ENCODE assay signal across 15 cellular contexts in the genomic region with DNA sequence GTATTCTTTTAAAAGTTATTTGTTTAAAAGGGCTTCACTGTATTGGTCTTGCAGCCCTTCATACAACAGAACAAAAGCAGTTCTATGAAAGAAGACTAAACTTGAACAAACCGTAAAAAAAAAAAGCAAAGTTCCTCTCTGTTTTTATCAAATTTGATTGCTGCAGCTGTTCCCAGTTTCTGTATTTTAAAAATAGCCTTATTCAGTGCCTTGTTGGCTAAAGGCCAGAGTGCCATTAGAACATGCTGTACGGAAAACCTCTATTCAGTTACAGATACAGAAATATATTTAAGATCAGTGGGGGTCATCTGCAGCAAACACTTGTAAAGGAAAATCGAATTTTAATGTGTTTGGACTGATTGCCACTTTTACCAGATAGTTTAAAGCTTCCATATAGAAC.
DNase-seq lines count a peak whose midpoint lies in the region; ATAC-seq and TF ChIP-seq lines count a peak whose summit lies in the region.
"Had no signal": no experiment of that assay in that cellular context is flagged by ENCODE, and none has a peak within 500 bp of the region (broad histone marks: within the 10 kb centered on the region; RNA-seq: fewer than 3 reads in every experiment).

No MANE protein-coding gene starts in this region.

- no peak for TF ChIP-seq CTCF in fibroblast of villous mesenchyme (IDR thresholded peaks at IDR 0.05; ENCODE audit: insufficient read depth, low read depth, low read length)
- TF ChIP-seq CTCF in gastroesophageal sphincter (IDR thresholded peaks at IDR 0.05): no peak

- H3K4me3 ChIP-seq in SK-N-MC: peak overlapping the region; percentile 41; the same call in 1 of the 2 replicates
- no peak overlapping the region for H3K4me3 ChIP-seq in fibroblast of villous mesenchyme (ENCODE audit: low read depth, low read length)
- H3K4me3 ChIP-seq in skeletal muscle satellite cell (ENCODE audit: low read length): peak overlapping the region; percentile 13
- H3K4me3 ChIP-seq in gastroesophageal sphincter: no peak overlapping the region
- H3K4me3 ChIP-seq: ascending aorta, Peyer's patch had no signal

- H3K27me3 ChIP-seq in skeletal muscle satellite cell (ENCODE audit: control insufficient read depth, insufficient read depth, low read length) (no peaks in the 10 kb centered on the region), gastroesophageal sphincter (no peaks in the 10 kb centered on the region)
- H3K27me3 ChIP-seq: ascending aorta, Peyer's patch had no signal

- peak overlapping the region; percentile 15; the same call in 1 of the 2 replicates for H3K27ac ChIP-seq in SK-N-MC
- H3K27ac ChIP-seq in gastroesophageal sphincter: peak overlapping the region in 1 of 4 donors; percentile 30
- H3K27ac ChIP-seq: ascending aorta, Peyer's patch had no signal

- H3K36me3 ChIP-seq in SK-N-MC (ENCODE audit: insufficient read depth, low read length) (no peaks in the 10 kb centered on the region), skeletal muscle satellite cell (ENCODE audit: insufficient read depth, low read length) (no peaks in the 10 kb centered on the region), gastroesophageal sphincter (no peaks in the 10 kb centered on the region)
- H3K36me3 ChIP-seq: ascending aorta, Peyer's patch had no signal

- WGBS in gastroesophageal sphincter (ENCODE audit: low coverage in 1 of 2), 2 donors: 2 to 28% methylated on average over 3 of the region's 3 CpGs

- ATAC-seq in HG02840 (IDR thresholded peaks at IDR 0.05; ENCODE audit: low FRiP score, unreplicated experiment) (no peak), gastroesophageal sphincter (no peak), HG03378 (IDR thresholded peaks at IDR 0.05; ENCODE audit: unreplicated experiment) (no peak)

- H3K4me1 ChIP-seq in skeletal muscle satellite cell (ENCODE audit: control insufficient read depth, insufficient read depth, low read length): peaks cover 25% of the 10 kb centered on the region
- H3K4me1 ChIP-seq in gastroesophageal sphincter: peaks cover 0 to 17% (median 2%) of the 10 kb centered on the region in 3 donors
- H3K4me1 ChIP-seq: ascending aorta, Peyer's patch had no signal

- DNase-seq in NCI-H1092 treated with DMSO at 0.1 percent for 48 hours (lab: John Stamatoyannopoulos, UW): peak; percentile 66
- no peak for DNase-seq in NCI-H1092 (lab: John Stamatoyannopoulos, UW)
- DNase-seq in SK-N-MC (ENCODE audit: low read depth, low spot score): no peak
- peak; percentile 13 for DNase-seq in fibroblast of villous mesenchyme (ENCODE audit: low read depth)
- DNase-seq: 8988T; activated CD4-positive, alpha-beta memory T cell treated with anti-CD3 and anti-CD28 coated beads, Interleukin-2, amount 10 ng/mL, durations not matched to agents 7 days and 5 days; H7; nephron progenitor cell; Peyer's patch; T-helper 9 cell had no signal

- no peak for TF ChIP-seq POLR2A in gastroesophageal sphincter (IDR thresholded peaks at IDR 0.05)

- H3K9ac ChIP-seq in SK-N-MC (ENCODE audit: insufficient read length) (peak overlapping the region; percentile 18), skeletal muscle satellite cell (ENCODE audit: low read depth, low read length) (peak overlapping the region; percentile 10)

- peak overlapping the region; percentile 61 for H3K4me2 ChIP-seq in skeletal muscle satellite cell (ENCODE audit: low read length)

- H3K9me3 ChIP-seq in SK-N-MC (ENCODE audit: low read depth, low read length) (no peaks in the 10 kb centered on the region), skeletal muscle satellite cell (replicated peaks; ENCODE audit: low read length) (no peaks in the 10 kb centered on the region), gastroesophageal sphincter (peaks cover 0 to 18% (median 0%) of the 10 kb centered on the region in 3 donors)
- H3K9me3 ChIP-seq: ascending aorta, Peyer's patch had no signal

- TF ChIP-seq EP300 in gastroesophageal sphincter (IDR thresholded peaks at IDR 0.05): no peak

Comparison
In these comparisons a context has a peak if more than half of its experiments do, and no peak if none do; other contexts are left out.
1. DNase-seq: peak in NCI-H1092 treated with DMSO at 0.1 percent for 48 hours (single experiment) and fibroblast of villous mesenchyme (single experiment); none in NCI-H1092 (single experiment) and SK-N-MC (single experiment).
2. H3K4me3 ChIP-seq: peak in SK-N-MC (single experiment) and skeletal muscle satellite cell (single experiment); none in fibroblast of villous mesenchyme (single experiment) and gastroesophageal sphincter (0 of 2).